ENCODE assay signal across 23 cellular contexts in genomic region chr4:184169225-184169867, GRCh38. TPM values are rescaled to one million over a fixed set of nuclear protein-coding genes. Genes with fewer than 3 reads are reported as not detected.
"Had no signal": no experiment of that assay in that cellular context is flagged by ENCODE, and none has a peak within 500 bp of the region (broad histone marks: within the 10 kb centered on the region; RNA-seq: fewer than 3 reads in every experiment).

No MANE protein-coding gene starts in this region.

- H3K4me3 ChIP-seq: body of pancreas, sigmoid colon, thyroid gland had no signal

- H3K4me3 Mint-ChIP-seq: activated CD8-positive, alpha-beta T cell treated with anti-CD3 and anti-CD28 coated beads, Interleukin-2, amount 10 ng/mL, durations not matched to agents 7 days and 5 days; activated naive CD4-positive, alpha-beta T cell treated with anti-CD3 and anti-CD28 coated beads, Interleukin-2, amount 50 U/mL, for 24 hours; nephron progenitor cell had no signal

- H3K27ac ChIP-seq: body of pancreas, gastrocnemius medialis, left ventricle myocardium inferior, sigmoid colon, thyroid gland had no signal

- DNase-seq: activated CD4-positive, alpha-beta T cell treated with anti-CD3 and anti-CD28 coated beads for 1 hour; activated CD4-positive, alpha-beta T cell treated with anti-CD3 and anti-CD28 coated beads, Interleukin-2, amount 50 U/mL, for 1 hour; activated CD8-positive, alpha-beta T cell treated with anti-CD3 and anti-CD28 coated beads, Interleukin-2, amount 10 ng/mL, durations not matched to agents 7 days and 5 days; activated gamma-delta T cell; body of pancreas; dermis blood vessel endothelial cell; effector CD8-positive, alpha-beta T cell; gastrocnemius medialis; left ventricle myocardium inferior; midbrain; nephron progenitor cell; sigmoid colon; stimulated activated CD4-positive, alpha-beta T cell treated with anti-CD3 and anti-CD28 coated beads, Interleukin-2, amount 100 ng/mL, for 48 hours; stimulated activated CD8-positive, alpha-beta memory T cell treated with anti-CD3 and anti-CD28 coated beads, Interleukin-4, amount 100 ng/mL, for 48 hours; stimulated activated naive CD4-positive, alpha-beta T cell treated with Interleukin-2 at 50 U/mL for 16 hours; T-cell; T-helper 9 cell; thyroid gland had no signal

- H3K27me3 ChIP-seq: gastrocnemius medialis, thyroid gland had no signal

- H3K27ac Mint-ChIP-seq: activated CD8-positive, alpha-beta T cell treated with anti-CD3 and anti-CD28 coated beads, Interleukin-2, amount 10 ng/mL, durations not matched to agents 7 days and 5 days; activated naive CD4-positive, alpha-beta T cell treated with anti-CD3 and anti-CD28 coated beads, Interleukin-2, amount 50 U/mL, for 24 hours had no signal

- H3K36me3 Mint-ChIP-seq: activated naive CD4-positive, alpha-beta T cell treated with anti-CD3 and anti-CD28 coated beads, Interleukin-2, amount 50 U/mL, for 24 hours; T-cell had no signal

- H3K36me3 ChIP-seq: gastrocnemius medialis, left ventricle myocardium inferior, sigmoid colon, thyroid gland had no signal

- H3K9me3 ChIP-seq: body of pancreas, gastrocnemius medialis, left ventricle myocardium inferior, sigmoid colon, thyroid gland had no signal

- H3K9me3 Mint-ChIP-seq: activated naive CD4-positive, alpha-beta T cell treated with anti-CD3 and anti-CD28 coated beads, Interleukin-2, amount 50 U/mL, for 24 hours; activated T-helper 1 cell treated with anti-CD3 and anti-CD28 coated beads, Interleukin-12 subunit alpha, Interleukin-12 subunit beta, Interleukin-2, Interleukin-4 antibody, amounts not matched to agents 30 ng/mL and 10 ng/mL and 1 ng/mL, durations not matched to agents 14 hours and 24 hours and 36 hours; nephron progenitor cell; T-cell had no signal

RNA-seq across cellular contexts. Expression of gene ENPP6, which starts 48.3 kb away (rescaled TPM):
- total RNA-seq: body of pancreas, dermis blood vessel endothelial cell, endothelial cell of umbilical vein, esophagus mucosa, left ventricle myocardium inferior, lung microvascular endothelial cell, T-cell had no signal
- polyA plus RNA-seq: endothelial cell of umbilical vein had no signal
